ENCODE assay signal across 9 cellular contexts in the genomic region with DNA sequence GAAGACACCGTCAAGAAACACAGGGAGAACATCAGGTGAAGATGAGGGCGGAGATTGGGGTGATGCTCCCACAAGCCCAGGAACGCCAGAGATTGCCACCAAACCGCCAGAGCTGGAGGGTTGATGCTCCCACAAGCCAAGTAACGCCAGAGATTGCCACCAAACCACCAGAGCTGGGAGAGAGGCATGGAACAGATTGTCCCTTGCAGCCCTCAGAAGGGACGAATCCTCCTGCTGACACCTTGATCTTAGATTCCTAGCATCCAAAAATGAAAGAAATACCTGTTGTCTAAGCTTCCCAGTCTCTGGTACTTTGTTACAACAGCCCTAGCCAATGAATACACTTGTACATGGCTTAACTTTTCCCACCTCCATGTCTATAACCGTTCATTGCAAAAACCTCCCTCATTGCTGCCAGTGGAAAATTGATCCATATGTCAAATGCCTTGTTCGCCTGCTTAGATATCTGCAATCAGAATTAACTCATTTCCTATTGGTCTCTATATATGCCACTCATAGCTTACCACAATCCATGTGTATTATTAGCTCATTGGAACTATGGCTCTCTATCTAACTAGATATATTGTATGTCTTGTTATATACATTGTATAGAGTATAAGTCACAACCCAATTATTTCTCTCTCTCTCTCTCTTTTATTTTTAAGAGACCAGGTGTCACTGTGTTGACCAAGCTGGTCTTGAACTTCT.
A peak's percentile ranks its signal among the peaks of the same experiment; 100 is the strongest.
DNase-seq lines count a peak whose midpoint lies in the region; ATAC-seq, FAIRE-seq and TF ChIP-seq lines count a peak whose summit lies in the region.
"Had no signal": no experiment of that assay in that cellular context is flagged by ENCODE, and none has a peak within 500 bp of the region (broad histone marks: within the 10 kb centered on the region; RNA-seq: fewer than 3 reads in every experiment).

No MANE protein-coding gene starts in this region.

- no peak overlapping the region for H3K14ac ChIP-seq in mesenchymal stem cell (ENCODE audit: low read length in 2 of 2)

- ATAC-seq in GM18517 (IDR thresholded peaks at IDR 0.05; ENCODE audit: unreplicated experiment) (peak; percentile 1), HG03045 (IDR thresholded peaks at IDR 0.05; ENCODE audit: unreplicated experiment) (no peak), HG02885 (IDR thresholded peaks at IDR 0.05; ENCODE audit: poor library complexity, unreplicated experiment) (no peak)

- H3K4me2 ChIP-seq in mesenchymal stem cell (ENCODE audit: low read length, poor library complexity, severe bottlenecking), result no peak overlapping the region

- no peak overlapping the region for H2BK5ac ChIP-seq in mesenchymal stem cell (ENCODE audit: low read depth, low read length, poor library complexity, severe bottlenecking)

- H3K27ac Mint-ChIP-seq in activated CD4-positive, alpha-beta memory T cell treated with anti-CD3 and anti-CD28 coated beads, Interleukin-2, amount 10 ng/mL, durations not matched to agents 7 days and 5 days, result peak overlapping the region; percentile 95

- peak; percentile 11 for FAIRE-seq in A204.1 (lab: Jason Lieb, UNC)

- H3K4me3 ChIP-seq in mesenchymal stem cell (ENCODE audit: insufficient read depth in 1 of 2, low read depth in 1 of 2, low read length in 2 of 2), result no peak overlapping the region

- no peaks in the 10 kb centered on the region for H3K79me1 ChIP-seq in mesenchymal stem cell (replicated peaks; ENCODE audit: low read length, poor library complexity, severe bottlenecking)

- H2AK5ac ChIP-seq in mesenchymal stem cell (ENCODE audit: low read length, severe bottlenecking), result peak overlapping the region; percentile 46

- H3K27me3 Mint-ChIP-seq in activated CD4-positive, alpha-beta memory T cell treated with anti-CD3 and anti-CD28 coated beads, Interleukin-2, amount 10 ng/mL, durations not matched to agents 7 days and 5 days, result no peaks in the 10 kb centered on the region

- peak overlapping the region; percentile 85 to 96 for H2BK12ac ChIP-seq in mesenchymal stem cell (ENCODE audit: low read length in 2 of 2)

- no peak overlapping the region for H3K27ac ChIP-seq in mesenchymal stem cell (ENCODE audit: low read length, poor library complexity, severe bottlenecking)

- POLR2A ChIA-PET in activated CD4-positive, alpha-beta memory T cell treated with anti-CD3 and anti-CD28 coated beads, Interleukin-2, amount 10 ng/mL, durations not matched to agents 7 days and 5 days (lab: Charles Lee), result interaction anchor here (0.9 to 2.3 kb wide), 12 partner anchors 12 to 908 kb away, joined by 3 to 19 read pairs (median 4); a partner anchor contains a TSS

- CTCF ChIA-PET in activated CD4-positive, alpha-beta memory T cell treated with anti-CD3 and anti-CD28 coated beads, Interleukin-2, amount 10 ng/mL, durations not matched to agents 7 days and 5 days (lab: Charles Lee), result interaction anchor here (1.1 to 5.0 kb wide), 4 partner anchors 17 to 903 kb away, joined by 3 to 33 read pairs (median 4); no protein-coding TSS in a partner anchor

- peaks cover 9% of the 10 kb centered on the region for H3K9me3 Mint-ChIP-seq in activated CD4-positive, alpha-beta memory T cell treated with anti-CD3 and anti-CD28 coated beads, Interleukin-2, amount 10 ng/mL, durations not matched to agents 7 days and 5 days

- in situ Hi-C loops in GM13976 (cut with MboI; ENCODE audit: low sequenced_read_pairs, unreplicated experiment), result no loop called here
- in situ Hi-C loops in G401 (cut with HindIII; ENCODE audit: low sequenced_read_pairs), result no loop called here

- peak overlapping the region; percentile 90 for H4K91ac ChIP-seq in mesenchymal stem cell (ENCODE audit: low read length)

- H3K27me3 ChIP-seq in mesenchymal stem cell (ENCODE audit: control insufficient read depth in 1 of 2, insufficient read depth in 1 of 2, low read length in 2 of 2), result no peaks in the 10 kb centered on the region

- no peak for DNase-seq in activated CD4-positive, alpha-beta memory T cell treated with anti-CD3 and anti-CD28 coated beads, Interleukin-2, amount 10 ng/mL, durations not matched to agents 7 days and 5 days
- DNase-seq in mesenchymal stem cell, result no peak
- DNase-seq in GM13976 (ENCODE audit: low spot score), result no peak
- DNase-seq in G401 (ENCODE audit: low spot score), result no peak
- DNase-seq: C1 segment of cervical spinal cord had no signal

- H3K36me3 Mint-ChIP-seq in activated CD4-positive, alpha-beta memory T cell treated with anti-CD3 and anti-CD28 coated beads, Interleukin-2, amount 10 ng/mL, durations not matched to agents 7 days and 5 days (ENCODE audit: low read depth), result peaks cover 34% of the 10 kb centered on the region

- peak overlapping the region; percentile 73 for H3K4me3 Mint-ChIP-seq in activated CD4-positive, alpha-beta memory T cell treated with anti-CD3 and anti-CD28 coated beads, Interleukin-2, amount 10 ng/mL, durations not matched to agents 7 days and 5 days

- H2AFZ ChIP-seq in mesenchymal stem cell (ENCODE audit: low read depth, low read length), result no peak overlapping the region

- no peaks in the 10 kb centered on the region for H3K36me3 ChIP-seq in mesenchymal stem cell (ENCODE audit: control insufficient read depth in 1 of 2, insufficient read depth in 2 of 2, low read depth in 1 of 2, low read length in 2 of 2)

- peaks cover 70% of the 10 kb centered on the region for H3K4me1 Mint-ChIP-seq in activated CD4-positive, alpha-beta memory T cell treated with anti-CD3 and anti-CD28 coated beads, Interleukin-2, amount 10 ng/mL, durations not matched to agents 7 days and 5 days

- H3K4me1 ChIP-seq in mesenchymal stem cell (ENCODE audit: control insufficient read depth, insufficient read depth, low read depth, low read length), result no peaks in the 10 kb centered on the region

- H3K23ac ChIP-seq in mesenchymal stem cell (ENCODE audit: low read length in 2 of 2), result no peak overlapping the region

- no peak overlapping the region for H4K8ac ChIP-seq in mesenchymal stem cell (ENCODE audit: low read length)

- 98% methylated on average over 8 of the region's 8 CpGs for WGBS in mesenchymal stem cell

- H3K18ac ChIP-seq in mesenchymal stem cell (ENCODE audit: low read depth in 1 of 2, low read length in 2 of 2), result peak overlapping the region in 1 of 2 experiments; percentile 72

- peak overlapping the region; percentile 80 to 96 for H3K4ac ChIP-seq in mesenchymal stem cell (ENCODE audit: low read depth in 1 of 2, low read length in 2 of 2)

- H2BK120ac ChIP-seq in mesenchymal stem cell (ENCODE audit: low read depth, low read length), result no peak overlapping the region

- no peak overlapping the region for H3K9ac ChIP-seq in mesenchymal stem cell (ENCODE audit: low read length)

- no peak for TF ChIP-seq CTCF in GM13976 (IDR thresholded peaks at IDR 0.05; ENCODE audit: borderline replicate concordance, control extremely low read depth, extremely low read depth, insufficient read depth, missing control alignments)

- H3K9me3 ChIP-seq in mesenchymal stem cell (ENCODE audit: control insufficient read depth, low read length), result peaks cover 13% of the 10 kb centered on the region

- H2BK15ac ChIP-seq in mesenchymal stem cell (ENCODE audit: low read depth, poor library complexity, severe bottlenecking), result no peak overlapping the region
